15 cellular contexts compared by ENCODE assay signal in the genomic region with DNA sequence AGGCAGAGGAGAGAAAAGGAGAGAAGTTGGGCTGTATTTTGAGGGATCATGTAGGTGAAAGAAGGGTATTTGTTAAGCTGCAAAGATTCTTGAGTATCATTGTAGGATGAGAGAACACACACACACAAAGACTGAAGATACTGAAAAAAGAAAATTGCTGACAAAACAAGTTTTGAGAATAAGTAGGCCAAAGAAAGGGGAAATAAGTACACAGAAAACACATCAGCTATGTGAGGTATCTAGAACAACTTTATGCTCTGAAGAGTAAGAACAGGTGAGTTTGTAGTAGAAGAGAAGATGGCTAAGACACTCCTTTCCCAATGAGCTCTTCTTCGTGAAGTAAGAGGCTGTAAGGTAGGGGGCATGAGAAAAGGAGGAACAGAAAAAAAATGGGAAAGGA.
"Had no signal": no experiment of that assay in that cellular context is flagged by ENCODE, and none has a peak within 500 bp of the region (broad histone marks: within the 10 kb centered on the region; RNA-seq: fewer than 3 reads in every experiment).

No MANE protein-coding gene starts in this region.

- H3K36me3 ChIP-seq: left ventricle myocardium inferior, sigmoid colon, upper lobe of right lung had no signal

- H3K27me3 ChIP-seq: body of pancreas, sigmoid colon, testis, upper lobe of right lung had no signal

- H3K9me3 ChIP-seq: body of pancreas, sigmoid colon, testis, upper lobe of right lung had no signal

- H3K4me3 ChIP-seq: body of pancreas, left ventricle myocardium inferior, sigmoid colon, testis, upper lobe of right lung had no signal

- H3K27ac Mint-ChIP-seq: activated naive CD4-positive, alpha-beta T cell treated with anti-CD3 and anti-CD28 coated beads, Interleukin-2, amount 50 U/mL, for 72 hours; nephron progenitor cell had no signal

- ATAC-seq: activated naive CD4-positive, alpha-beta T cell treated with anti-CD3 and anti-CD28 coated beads, Interleukin-2, amount 50 U/mL, for 72 hours; body of pancreas; stimulated activated naive CD8-positive, alpha-beta T cell treated with anti-CD3 and anti-CD28 coated beads, Interleukin-15, amount 100 ng/mL, for 72 hours; upper lobe of right lung had no signal

- H3K4me1 ChIP-seq: testis, upper lobe of right lung had no signal

- H3K4me3 Mint-ChIP-seq: nephron progenitor cell; stimulated activated naive CD8-positive, alpha-beta T cell treated with anti-CD3 and anti-CD28 coated beads, Interleukin-15, amount 100 ng/mL, for 72 hours had no signal

- H3K27me3 Mint-ChIP-seq: stimulated activated naive CD8-positive, alpha-beta T cell treated with anti-CD3 and anti-CD28 coated beads, Interleukin-15, amount 100 ng/mL, for 72 hours had no signal

- DNase-seq: activated CD8-positive, alpha-beta memory T cell treated with anti-CD3 and anti-CD28 coated beads for 24 hours; activated T-cell treated with anti-CD3 and anti-CD28 coated beads for 4 hours; amniotic stem cell; body of pancreas; dermis blood vessel endothelial cell; erythroblast; kidney; left ventricle myocardium inferior; mesenchymal stem cell; nephron progenitor cell; sigmoid colon; stimulated activated naive CD8-positive, alpha-beta T cell treated with anti-CD3 and anti-CD28 coated beads, Interleukin-15, amount 100 ng/mL, for 72 hours; testis; upper lobe of right lung had no signal
